11 cellular contexts compared by ENCODE assay signal in genomic region chr16:57297856-57298255, GRCh38. TPM values are rescaled to one million over a fixed set of nuclear protein-coding genes. Genes with fewer than 3 reads are reported as not detected.
A peak's percentile ranks its signal among the peaks of the same experiment; 100 is the strongest.
DNase-seq lines count a peak whose midpoint lies in the region; ATAC-seq, FAIRE-seq and TF ChIP-seq lines count a peak whose summit lies in the region.
"Had no signal": no experiment of that assay in that cellular context is flagged by ENCODE, and none has a peak within 500 bp of the region (broad histone marks: within the 10 kb centered on the region; RNA-seq: fewer than 3 reads in every experiment).

No MANE protein-coding gene starts in this region.

- in situ Hi-C loops in GM12878 (cut with MboI) = no loop called here

- no peak for TF ChIP-seq RAD21 in GM12878 (IDR thresholded peaks at IDR 0.05; ENCODE audit: insufficient read depth, low read depth, low read length)

- no peak for TF ChIP-seq CTCF in GM12878 (IDR thresholded peaks at IDR 0.05 in 2 of 3, conservative IDR thresholded peaks at IDR 0.05 in 1 of 3; ENCODE audit: control insufficient read depth in 2 of 3, extremely low read depth in 1 of 3, insufficient read depth in 1 of 3, low read depth in 3 of 3, low read length in 3 of 3)

- H4K20me1 ChIP-seq in GM12878 (ENCODE audit: control insufficient read depth, insufficient read depth) = no peaks in the 10 kb centered on the region

- POLR2A ChIA-PET in GM12878 (lab: Charles Lee) = interaction anchor here (0.6 to 1.2 kb wide), 4 partner anchors 18 to 112 kb away, joined by 3 to 4 read pairs (median 4); partner anchors contain the start of genes ARL2BP, PSME3IP1 and RSPRY1

- FAIRE-seq in GM12878 (lab: Jason Lieb, UNC) = peak; percentile 35

- H2AFZ ChIP-seq in GM12878 (ENCODE audit: control insufficient read depth, low read depth, low read length) = peak overlapping the region; percentile 75

- no peaks in the 10 kb centered on the region for H3K9me3 ChIP-seq in GM12878 (replicated peaks; ENCODE audit: control insufficient read depth, insufficient read depth, low read length)

- no peak for TF ChIP-seq EP300 in GM12878 (IDR thresholded peaks at IDR 0.05; ENCODE audit: borderline replicate concordance in 1 of 2, control insufficient read depth in 1 of 2, low read depth in 2 of 2, low read length in 2 of 2)

- 30% methylated on average over 13 of the region's 13 CpGs for WGBS in GM12878 (ENCODE audit: insufficient coverage, insufficient replicate concordance, low lambda C conversion rate, missing lambda C conversion rate)

- DNase-seq in NCI-H1436 (lab: John Stamatoyannopoulos, UW) (peak; percentile 11), NCI-H1436 treated with DMSO at 0.1 percent for 48 hours (lab: John Stamatoyannopoulos, UW) (no peak), T-helper 9 cell (peak; percentile 36), GM12878 (ENCODE audit: low read depth, low spot score) (no peak), NCI-H1417 treated with DMSO at 0.1 percent for 48 hours (lab: John Stamatoyannopoulos, UW) (no peak), DMS 273 (lab: John Stamatoyannopoulos, UW; ENCODE audit: unreplicated experiment) (no peak), midbrain (lab: John Stamatoyannopoulos, UW) (no peak)
- DNase-seq in stimulated activated CD4-positive, alpha-beta T cell treated with anti-CD3 and anti-CD28 coated beads, Interleukin-4, amount 100 ng/mL, for 24 hours = peak; percentile 29
- DNase-seq: amygdala, KG1 had no signal

- BruUV-seq in GM12878 (replicated peaks; lab: Mats Ljungman, UMichigan) = no TSS peak

- H3K36me3 ChIP-seq in GM12878 (ENCODE audit: control insufficient read depth in 2 of 2, insufficient read depth in 2 of 2, low read length in 1 of 2) = no peaks in the 10 kb centered on the region

- H3K4me2 ChIP-seq in GM12878 (ENCODE audit: control insufficient read depth, insufficient read depth) = peak overlapping the region; percentile 57

- H3K27ac ChIP-seq in GM12878 (ENCODE audit: control insufficient read depth, insufficient read depth) = no peak overlapping the region
- H3K27ac ChIP-seq: 22Rv1 had no signal

- peak; percentile 13 for ATAC-seq in GM12878

- SMC1A ChIA-PET in GM12878 (lab: Charles Lee; ENCODE audit: uncharacterized antibody, unreplicated experiment) = interaction anchor here (0.8 to 4.8 kb wide), 6 partner anchors 8 to 230 kb away, joined by 3 to 39 read pairs (median 4); partner anchors contain the start of gene ARL2BP

- H3K27me3 ChIP-seq in GM12878 (replicated peaks in 1 of 2; ENCODE audit: control insufficient read depth in 2 of 2, insufficient read depth in 2 of 2, low read length in 1 of 2) = no peaks in the 10 kb centered on the region

- RAD21 ChIA-PET in GM12878 (lab: Charles Lee; ENCODE audit: unreplicated experiment) = interaction anchor here (0.9 to 9.2 kb wide), 7 partner anchors 9 to 240 kb away, joined by 3 to 293 read pairs (median 5); partner anchors contain the start of genes ARL2BP, CIAPIN1, COQ9 and PSME3IP1

- no peaks in the 10 kb centered on the region for H3K79me2 ChIP-seq in GM12878 (ENCODE audit: control insufficient read depth, insufficient read depth, low read length)

- no peak overlapping the region; the same call in 1 of the 2 replicates for H3K9ac ChIP-seq in GM12878 (ENCODE audit: control insufficient read depth, insufficient read depth, low read length)

- CTCF ChIA-PET in GM12878 (lab: Yijun Ruan, JAX) = interaction anchor here (0.7 to 15.8 kb wide), 4 partner anchors 9 to 225 kb away, joined by 3 to 632 read pairs (median 4); no protein-coding TSS in a partner anchor

- H3K4me1 ChIP-seq in GM12878 (ENCODE audit: control insufficient read depth, insufficient read depth, low read length) = peaks cover 19% of the 10 kb centered on the region

- intact Hi-C loops in GM12878 (cut with micrococcal nuclease; ENCODE audit: unreplicated experiment) = loop anchor here (2.0 kb wide), 1 partner anchor 111 kb away; the partner anchor contains the start of genes PSME3IP1 and RSPRY1

- no peak for TF ChIP-seq POLR2A in GM12878 (IDR thresholded peaks at IDR 0.05; ENCODE audit: low read depth, low read length)

- no peak overlapping the region for H3K4me3 ChIP-seq in GM12878

TF ChIP-seq in GM12878, 131 proteins besides CTCF, POLR2A, EP300 and RAD21:
- no peak for TF ChIP-seq RELB (IDR thresholded peaks at IDR 0.05; ENCODE audit: low read depth)
- no peak for TF ChIP-seq JUNB (IDR thresholded peaks at IDR 0.05)
- no peak for TF ChIP-seq ATF2 (IDR thresholded peaks at IDR 0.05; ENCODE audit: low read length)
- no peak for TF ChIP-seq CREM (IDR thresholded peaks at IDR 0.05; ENCODE audit: low read depth)
- no peak for TF ChIP-seq NRF1 (conservative IDR thresholded peaks at IDR 0.05; ENCODE audit: low read depth, low read length)
- no peak for TF ChIP-seq MTA2 (IDR thresholded peaks at IDR 0.05; ENCODE audit: low read depth)
- no peak for TF ChIP-seq CEBPB (IDR thresholded peaks at IDR 0.05; ENCODE audit: borderline replicate concordance in 1 of 2, low read depth in 2 of 2, low read length in 2 of 2)
- TF ChIP-seq E2F4 (IDR thresholded peaks at IDR 0.05; ENCODE audit: low read depth, low read length) = no peak
- TF ChIP-seq TAF1 (IDR thresholded peaks at IDR 0.05; ENCODE audit: borderline replicate concordance, low read depth, low read length) = no peak
- TF ChIP-seq IKZF2 (IDR thresholded peaks at IDR 0.05) = no peak

RNA-seq across cellular contexts. Expression of gene PLLP, which starts 13.4 kb away (rescaled TPM):
- 1.3 and 1.8 TPM in 2 replicates for total RNA-seq in GM12878 (2013; cell fraction: nucleolus; rRNA removed)
- total RNA-seq in GM12878 (2014; rRNA removed) (0.65 and 0.79 TPM in 2 replicates), GM12878 (2014; rRNA removed; fragmentation: Illumina TruSeq; extraction: Trizol) (0.27 and 0.28 TPM in 2 replicates), GM12878 (2021) (0.77 and 1.3 TPM in 2 replicates)
- 0.75 TPM for polyA plus RNA-seq in GM12878 (2011; ENCODE audit: low read depth)
- polyA plus RNA-seq in GM12878 (2011; rRNA removed) (4.5 and 5.8 TPM in 2 replicates), GM12878 (2014; fragmentation: Illumina TruSeq; extraction: Trizol) (0.44 and 0.54 TPM in 2 replicates), GM12878 (2014; fragmentation: Nextera tagmentation; extraction: Ambion mirVana) (under 1 TPM; 0.23 to 0.49 TPM), GM12878 (2014; rRNA removed) (1.2 TPM in 2 replicates), GM12878 (2016; fragmentation: Nextera tagmentation; extraction: Ambion mirVana) (under 1 TPM; 0.21 to 0.88 TPM)
- 7.2 and 8.2 TPM in 2 replicates for polyA plus RNA-seq in GM12878 (2011; cell fraction: cytosol; rRNA removed)
- polyA plus RNA-seq in GM12878 (2011; cell fraction: nucleus; rRNA removed) = 2.8 and 4.8 TPM in 2 replicates
- polyA plus RNA-seq in GM12878 (2012) = 1.2 and 1.4 TPM in 2 replicates
- 2.9 and 3.6 TPM in 2 replicates for polyA minus RNA-seq in GM12878 (2011; rRNA and poly(A)+ RNA removed)
- polyA minus RNA-seq in GM12878 (2011; cell fraction: cytosol; rRNA and poly(A)+ RNA removed) = 0.94 and 1.6 TPM in 2 replicates
- 1.1 and 1.6 TPM in 2 replicates for polyA minus RNA-seq in GM12878 (2011; cell fraction: nucleus; rRNA and poly(A)+ RNA removed)

RNA-seq across cellular contexts. Expression of gene ARL2BP, which starts 52.8 kb away (rescaled TPM):
- 9.4 and 9.6 TPM in 2 replicates for total RNA-seq in GM12878 (2013; cell fraction: nucleolus; rRNA removed)
- total RNA-seq in GM12878 (2014; rRNA removed) = 30.9 and 35.8 TPM in 2 replicates
- total RNA-seq in GM12878 (2014; rRNA removed; fragmentation: Illumina TruSeq; extraction: Trizol) = 26.3 and 27.4 TPM in 2 replicates
- total RNA-seq in GM12878 (2021) = 25.5 and 28.5 TPM in 2 replicates
- 17.5 TPM for polyA plus RNA-seq in GM12878 (2011; ENCODE audit: low read depth)
- polyA plus RNA-seq in GM12878 (2011; rRNA removed) = 51.1 and 56.6 TPM in 2 replicates
- 35.3 and 41.2 TPM in 2 replicates for polyA plus RNA-seq in GM12878 (2011; cell fraction: cytosol; rRNA removed)
- polyA plus RNA-seq in GM12878 (2011; cell fraction: nucleus; rRNA removed) = 17.4 and 18.8 TPM in 2 replicates
- 19.1 and 21.0 TPM in 2 replicates for polyA plus RNA-seq in GM12878 (2012)
- polyA plus RNA-seq in GM12878 (2014; fragmentation: Illumina TruSeq; extraction: Trizol) = 33.6 and 35.5 TPM in 2 replicates
- polyA plus RNA-seq in GM12878 (2014; fragmentation: Nextera tagmentation; extraction: Ambion mirVana) = 10 to 100 TPM; 12.5 to 20.5 TPM
- 21.7 and 23.9 TPM in 2 replicates for polyA plus RNA-seq in GM12878 (2014; rRNA removed)
- 10 to 100 TPM; 44.2 to 50.9 TPM for polyA plus RNA-seq in GM12878 (2016; fragmentation: Nextera tagmentation; extraction: Ambion mirVana)
- polyA minus RNA-seq in GM12878 (2011; rRNA and poly(A)+ RNA removed) = 24.3 and 31.6 TPM in 2 replicates
- polyA minus RNA-seq in GM12878 (2011; cell fraction: cytosol; rRNA and poly(A)+ RNA removed) = 12.7 and 22.0 TPM in 2 replicates
- 5.2 and 6.2 TPM in 2 replicates for polyA minus RNA-seq in GM12878 (2011; cell fraction: nucleus; rRNA and poly(A)+ RNA removed)

Comparison
In these comparisons a context has a peak if more than half of its experiments do, and no peak if none do; other contexts are left out.
1. DNase-seq: peak in NCI-H1436 (single experiment), T-helper 9 cell (single experiment) and stimulated activated CD4-positive, alpha-beta T cell treated with anti-CD3 and anti-CD28 coated beads, Interleukin-4, amount 100 ng/mL, for 24 hours (single experiment); none in NCI-H1436 treated with DMSO at 0.1 percent for 48 hours (single experiment), GM12878 (single experiment), NCI-H1417 treated with DMSO at 0.1 percent for 48 hours (single experiment), DMS 273 (single experiment) and midbrain (single experiment).